Comparison of ENCODE assay signal across 10 cellular contexts in the genomic region with DNA sequence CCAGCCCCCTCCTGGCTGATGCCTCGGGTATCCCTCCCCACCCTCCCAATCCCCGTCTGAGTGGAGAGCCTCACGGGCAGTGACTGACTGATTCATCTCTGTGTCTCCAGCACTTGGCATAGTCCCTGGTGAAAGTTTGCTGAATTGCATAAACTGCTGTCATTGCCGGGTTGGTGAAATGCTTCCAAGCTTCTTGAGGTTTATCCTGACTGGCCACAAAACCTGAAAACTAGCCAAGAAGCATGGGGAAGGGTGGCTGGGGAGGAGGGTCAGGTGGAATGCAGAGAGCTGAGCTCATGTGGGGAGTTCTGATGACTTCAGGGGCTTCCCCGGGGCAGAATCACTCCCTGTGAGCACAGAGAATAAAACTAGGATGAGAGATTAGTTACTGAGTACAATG. TPM values are rescaled to one million over a fixed set of nuclear protein-coding genes. Genes with fewer than 3 reads are reported as not detected.
A peak's percentile ranks its signal among the peaks of the same experiment; 100 is the strongest.
DNase-seq lines count a peak whose midpoint lies in the region; ATAC-seq lines count a peak whose summit lies in the region.
"Had no signal": no experiment of that assay in that cellular context is flagged by ENCODE, and none has a peak within 500 bp of the region (broad histone marks: within the 10 kb centered on the region; RNA-seq: fewer than 3 reads in every experiment).

No MANE protein-coding gene starts in this region.

- no peak overlapping the region for H3K14ac ChIP-seq in mesenchymal stem cell (ENCODE audit: low read length in 2 of 2)

- H3K23ac ChIP-seq in mesenchymal stem cell (ENCODE audit: low read length in 2 of 2): no peak overlapping the region

- peaks cover 26% of the 10 kb centered on the region for H3K4me1 ChIP-seq in mesenchymal stem cell (ENCODE audit: control insufficient read depth, insufficient read depth, low read depth, low read length)
- no peaks in the 10 kb centered on the region for H3K4me1 ChIP-seq in effector memory CD4-positive, alpha-beta T cell (ENCODE audit: control insufficient read depth, insufficient read depth, low read length, poor library complexity, severe bottlenecking)

- DNase-seq in Right ventricle myocardium inferior (ENCODE audit: missing footprints) (peak; percentile 32), cardiac septum (ENCODE audit: low spot score) (no peak), dermis blood vessel endothelial cell (peak; percentile 27), mesenchymal stem cell (peak; percentile 95), NCI-H1694 (lab: John Stamatoyannopoulos, UW) (no peak)
- no peak for DNase-seq in effector memory CD4-positive, alpha-beta T cell
- DNase-seq: naive thymus-derived CD8-positive, alpha-beta T cell; NCI-H2081 had no signal

- no peak overlapping the region for H3K9ac ChIP-seq in mesenchymal stem cell (ENCODE audit: low read length)

- H4K8ac ChIP-seq in mesenchymal stem cell (ENCODE audit: low read length): no peak overlapping the region

- peak; percentile 58 for ATAC-seq in Right ventricle myocardium inferior
- no peak for ATAC-seq in HG03108 (IDR thresholded peaks at IDR 0.05; ENCODE audit: unreplicated experiment)
- no peak for ATAC-seq in GM18867 (IDR thresholded peaks at IDR 0.05; ENCODE audit: unreplicated experiment)
- ATAC-seq: naive thymus-derived CD8-positive, alpha-beta T cell had no signal

- H4K91ac ChIP-seq in mesenchymal stem cell (ENCODE audit: low read length): no peak overlapping the region

- H3K79me1 ChIP-seq in mesenchymal stem cell (replicated peaks; ENCODE audit: low read length, poor library complexity, severe bottlenecking): no peaks in the 10 kb centered on the region

- no peak overlapping the region for H2AFZ ChIP-seq in mesenchymal stem cell (ENCODE audit: low read depth, low read length)

- intact Hi-C loops in Right ventricle myocardium inferior (cut with DNase I): no loop called here
- intact Hi-C loops in cardiac septum (cut with DNase I): no loop called here

- H3K18ac ChIP-seq in mesenchymal stem cell (ENCODE audit: low read depth in 1 of 2, low read length in 2 of 2): no peak overlapping the region

- H2BK5ac ChIP-seq in mesenchymal stem cell (ENCODE audit: low read depth, low read length, poor library complexity, severe bottlenecking): no peak overlapping the region

- H2BK15ac ChIP-seq in mesenchymal stem cell (ENCODE audit: low read depth, poor library complexity, severe bottlenecking): peak overlapping the region; percentile 18

- H3K36me3 ChIP-seq in mesenchymal stem cell (ENCODE audit: control insufficient read depth in 1 of 2, insufficient read depth in 2 of 2, low read depth in 1 of 2, low read length in 2 of 2): no peaks in the 10 kb centered on the region
- H3K36me3 ChIP-seq in effector memory CD4-positive, alpha-beta T cell (ENCODE audit: control insufficient read depth, insufficient read depth, low read length): no peaks in the 10 kb centered on the region

- no peaks in the 10 kb centered on the region for H3K9me3 ChIP-seq in mesenchymal stem cell (ENCODE audit: control insufficient read depth, low read length)
- H3K9me3 ChIP-seq in effector memory CD4-positive, alpha-beta T cell (ENCODE audit: control insufficient read depth, low read length): no peaks in the 10 kb centered on the region

- H3K4me2 ChIP-seq in mesenchymal stem cell (ENCODE audit: low read length, poor library complexity, severe bottlenecking): no peak overlapping the region

- no peak overlapping the region for H3K4ac ChIP-seq in mesenchymal stem cell (ENCODE audit: low read depth in 1 of 2, low read length in 2 of 2)

- H2AK5ac ChIP-seq in mesenchymal stem cell (ENCODE audit: low read length, severe bottlenecking): no peak overlapping the region

- no peak overlapping the region for H3K4me3 ChIP-seq in mesenchymal stem cell (ENCODE audit: insufficient read depth in 1 of 2, low read depth in 1 of 2, low read length in 2 of 2)
- H3K4me3 ChIP-seq in effector memory CD4-positive, alpha-beta T cell (ENCODE audit: insufficient read depth, low read depth, low read length, poor library complexity, severe bottlenecking): no peak overlapping the region

- peak overlapping the region; percentile 34 for H3K27ac ChIP-seq in mesenchymal stem cell (ENCODE audit: low read length, poor library complexity, severe bottlenecking)
- no peak overlapping the region for H3K27ac ChIP-seq in effector memory CD4-positive, alpha-beta T cell (ENCODE audit: insufficient read depth, low read length, poor library complexity, severe bottlenecking)

- peak overlapping the region; percentile 65 for H2BK120ac ChIP-seq in mesenchymal stem cell (ENCODE audit: low read depth, low read length)

- H3K27me3 ChIP-seq in mesenchymal stem cell (ENCODE audit: control insufficient read depth in 1 of 2, insufficient read depth in 1 of 2, low read length in 2 of 2): peaks cover 4 to 29% of the 10 kb centered on the region in 2 experiments
- H3K27me3 ChIP-seq in effector memory CD4-positive, alpha-beta T cell (replicated peaks; ENCODE audit: control insufficient read depth, insufficient read depth, low read length, poor library complexity, severe bottlenecking): no peaks in the 10 kb centered on the region

- 43% methylated on average over 4 of the region's 5 CpGs for WGBS in mesenchymal stem cell

- H2BK12ac ChIP-seq in mesenchymal stem cell (ENCODE audit: low read length in 2 of 2): peak overlapping the region in 1 of 2 experiments; percentile 22

RNA-seq across cellular contexts. Expression of gene GGTA1, which starts 56.9 kb away (rescaled TPM):
- total RNA-seq in Right ventricle myocardium inferior (27.9 TPM), cardiac septum (8.8 TPM), dermis blood vessel endothelial cell (6.2 and 8.7 TPM in 2 replicates)
- polyA plus RNA-seq in mesenchymal stem cell (2013, experiment 1 of 2): not detected
- not detected for polyA plus RNA-seq in mesenchymal stem cell (2013, experiment 2 of 2)
- total RNA-seq: naive thymus-derived CD8-positive, alpha-beta T cell had no signal

Comparison
In these comparisons a context has a peak if more than half of its experiments do, and no peak if none do; other contexts are left out.
1. DNase-seq: peak in Right ventricle myocardium inferior (single experiment), dermis blood vessel endothelial cell (single experiment) and mesenchymal stem cell (single experiment); none in cardiac septum (single experiment), NCI-H1694 (single experiment) and effector memory CD4-positive, alpha-beta T cell (0 of 3).